ENCODE assay signal across 20 cellular contexts in the genomic region with DNA sequence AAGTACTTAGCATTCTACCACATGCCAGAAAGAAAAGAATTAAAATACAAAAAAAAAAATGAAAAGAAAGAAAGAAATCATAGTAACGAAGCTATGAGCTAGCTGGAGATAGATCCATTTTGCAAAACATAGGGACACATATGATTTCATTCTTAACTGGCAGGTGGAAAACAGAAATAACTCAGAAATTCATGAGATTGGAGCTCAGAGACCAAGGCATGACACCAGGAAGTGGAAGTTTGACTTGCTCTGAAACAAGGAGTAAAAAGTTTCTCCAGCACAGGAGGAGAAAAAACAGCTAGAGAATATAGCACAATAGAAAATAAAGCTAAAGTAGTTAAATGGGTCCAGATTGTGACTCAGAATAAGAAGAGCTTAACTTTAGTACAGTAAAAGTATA.
DNase-seq lines count a peak whose midpoint lies in the region; ATAC-seq, FAIRE-seq and TF ChIP-seq lines count a peak whose summit lies in the region.
"Had no signal": no experiment of that assay in that cellular context is flagged by ENCODE, and none has a peak within 500 bp of the region (broad histone marks: within the 10 kb centered on the region; RNA-seq: fewer than 3 reads in every experiment).

No MANE protein-coding gene starts in this region.

- H3K36me3 Mint-ChIP-seq in activated T-cell treated with anti-CD3 and anti-CD28 coated beads, Interleukin-2, amount 50 U/mL, for 24 hours (ENCODE audit: low read depth) = peaks cover 2% of the 10 kb centered on the region
- H3K36me3 Mint-ChIP-seq in stimulated activated naive B cell treated with anti-CD40 and anti-IgM and Interleukin-4, amounts not matched to agents 10 μg/mL and 1 μg/mL and 100 μg/mL, for 72 hours = peaks cover 10 to 16% of the 10 kb centered on the region in 2 donors

- H3K27me3 ChIP-seq in K562 (ENCODE audit: control insufficient read depth in 2 of 2, insufficient read depth in 2 of 2, low read length in 2 of 2) = no peaks in the 10 kb centered on the region
- H3K27me3 ChIP-seq: cardiac muscle cell had no signal

- H3K27ac Mint-ChIP-seq in activated T-cell treated with anti-CD3 and anti-CD28 coated beads, Interleukin-2, amount 50 U/mL, for 24 hours = peak overlapping the region; percentile 7
- H3K27ac Mint-ChIP-seq in stimulated activated naive B cell treated with anti-CD40 and anti-IgM and Interleukin-4, amounts not matched to agents 10 μg/mL and 1 μg/mL and 100 μg/mL, for 72 hours = peak overlapping the region; percentile 79

- intact Hi-C loops in K562 (cut with micrococcal nuclease) = no loop called here

- H3K9me3 Mint-ChIP-seq in activated T-cell treated with anti-CD3 and anti-CD28 coated beads, Interleukin-2, amount 50 U/mL, for 24 hours = peaks cover 6% of the 10 kb centered on the region
- peaks cover 8 to 11% of the 10 kb centered on the region in 2 donors for H3K9me3 Mint-ChIP-seq in stimulated activated naive B cell treated with anti-CD40 and anti-IgM and Interleukin-4, amounts not matched to agents 10 μg/mL and 1 μg/mL and 100 μg/mL, for 72 hours

- 60% methylated on average over 1 of the region's 1 CpG for WGBS in K562 (ENCODE audit: insufficient coverage, low coverage, missing lambda C conversion rate)

- H3K9me1 ChIP-seq in K562 (ENCODE audit: control insufficient read depth, insufficient read depth, low read length) = no peaks in the 10 kb centered on the region

- H3K36me3 ChIP-seq in K562 (ENCODE audit: control insufficient read depth, insufficient read depth, low read length) = no peaks in the 10 kb centered on the region; the same call in 2 of the 3 replicates
- H3K36me3 ChIP-seq: cardiac muscle cell had no signal

- peak; percentile 37 for FAIRE-seq in K562 (lab: Jason Lieb, UNC)
- FAIRE-seq: endothelial cell of umbilical vein had no signal

- no peak overlapping the region for H3K27ac ChIP-seq in K562 (ENCODE audit: extremely low read depth, low read depth, low read length)
- H3K27ac ChIP-seq: cardiac muscle cell, KMS-11 had no signal

- no TSS peak for BruUV-seq in K562 (replicated peaks; lab: Mats Ljungman, UMichigan)

- TF ChIP-seq RAD21 in K562 (CRISPR knock-in tag; conservative IDR thresholded peaks at IDR 0.05 in 1 of 2, IDR thresholded peaks at IDR 0.05 in 1 of 2) = no peak

- no peak overlapping the region for H3K4me2 ChIP-seq in K562 (ENCODE audit: insufficient read depth, low read length)
- H3K4me2 ChIP-seq: KMS-11 had no signal

- POLR2A ChIA-PET in K562 (lab: Yijun Ruan, JAX) = interaction anchor here (0.7 kb wide), 1 partner anchor 11 kb away, joined by 3 read pairs; no protein-coding TSS in a partner anchor

- DNase-seq in activated T-cell treated with anti-CD3 and anti-CD28 coated beads, Interleukin-2, amount 50 U/mL, for 24 hours = no peak
- no peak for DNase-seq in activated T-cell treated with anti-CD3 and anti-CD28 coated beads for 4 hours
- DNase-seq in OCI-M1 (lab: John Stamatoyannopoulos, UW) = peak; percentile 38
- no peak for DNase-seq in K562 (ENCODE audit: extremely low read depth in 1 of 4, low spot score in 3 of 4)
- DNase-seq in stimulated activated naive B cell treated with anti-CD40 and anti-IgM and Interleukin-4, amounts not matched to agents 10 μg/mL and 1 μg/mL and 100 μg/mL, for 72 hours = no peak
- no peak for DNase-seq in RKO (ENCODE audit: low spot score)
- DNase-seq: activated gamma-delta T cell; amygdala; C1 segment of cervical spinal cord; dermis blood vessel endothelial cell; hippocampal formation; islet precursor cell; naive thymus-derived CD4-positive, alpha-beta T cell; NCI-H1092 treated with DMSO at 0.1 percent for 48 hours; NCI-H510A had no signal

- no peaks in the 10 kb centered on the region for H3K27me3 Mint-ChIP-seq in activated T-cell treated with anti-CD3 and anti-CD28 coated beads, Interleukin-2, amount 50 U/mL, for 24 hours
- no peaks in the 10 kb centered on the region for H3K27me3 Mint-ChIP-seq in stimulated activated naive B cell treated with anti-CD40 and anti-IgM and Interleukin-4, amounts not matched to agents 10 μg/mL and 1 μg/mL and 100 μg/mL, for 72 hours
- H3K27me3 Mint-ChIP-seq: naive thymus-derived CD4-positive, alpha-beta T cell had no signal

- ATAC-seq in K562 (no peak), GM21576 (IDR thresholded peaks at IDR 0.05; ENCODE audit: unreplicated experiment) (no peak), HG03442 (IDR thresholded peaks at IDR 0.05; ENCODE audit: unreplicated experiment) (no peak)
- ATAC-seq in stimulated activated naive B cell treated with anti-CD40 and anti-IgM and Interleukin-4, amounts not matched to agents 10 μg/mL and 1 μg/mL and 100 μg/mL, for 72 hours (replicated peaks) = no peak
- ATAC-seq: naive thymus-derived CD4-positive, alpha-beta T cell had no signal

- TF ChIP-seq EP300 in K562 (IDR thresholded peaks at IDR 0.05; ENCODE audit: low read length) = no peak

- no peak overlapping the region for H3K9ac ChIP-seq in K562 (ENCODE audit: insufficient read depth in 1 of 2, low read depth in 2 of 2, low read length in 2 of 2)
- H3K9ac ChIP-seq: KMS-11 had no signal

- H4K20me1 ChIP-seq in K562 (replicated peaks; ENCODE audit: control insufficient read depth, insufficient read depth, low read length) = no peaks in the 10 kb centered on the region

- no peaks in the 10 kb centered on the region for H3K79me2 ChIP-seq in K562 (ENCODE audit: control insufficient read depth, insufficient read depth, low read length)

- no peaks in the 10 kb centered on the region for H3K9me3 ChIP-seq in K562 (replicated peaks; ENCODE audit: control insufficient read depth, insufficient read depth, low read depth, low read length)

- H3K4me3 Mint-ChIP-seq in activated T-cell treated with anti-CD3 and anti-CD28 coated beads, Interleukin-2, amount 50 U/mL, for 24 hours = no peak overlapping the region
- peak overlapping the region in 1 of 2 donors; percentile 31 for H3K4me3 Mint-ChIP-seq in stimulated activated naive B cell treated with anti-CD40 and anti-IgM and Interleukin-4, amounts not matched to agents 10 μg/mL and 1 μg/mL and 100 μg/mL, for 72 hours
- H3K4me3 Mint-ChIP-seq: naive thymus-derived CD4-positive, alpha-beta T cell had no signal

- in situ Hi-C loops in K562 (cut with MboI) = no loop called here

- TF ChIP-seq CTCF in K562 (IDR thresholded peaks at IDR 0.05 in 2 of 3, conservative IDR thresholded peaks at IDR 0.05 in 1 of 3; ENCODE audit: insufficient read depth in 2 of 3, low read depth in 1 of 3, low read length in 3 of 3) = no peak

- peaks cover 48% of the 10 kb centered on the region for H3K4me1 Mint-ChIP-seq in activated T-cell treated with anti-CD3 and anti-CD28 coated beads, Interleukin-2, amount 50 U/mL, for 24 hours (ENCODE audit: low read depth)
- H3K4me1 Mint-ChIP-seq in stimulated activated naive B cell treated with anti-CD40 and anti-IgM and Interleukin-4, amounts not matched to agents 10 μg/mL and 1 μg/mL and 100 μg/mL, for 72 hours = peaks cover 38 to 62% of the 10 kb centered on the region in 2 donors

- CTCF ChIA-PET in K562 (lab: Yijun Ruan, JAX; ENCODE audit: low intra/inter-chr PET ratio) = no interaction called here

- H3K4me3 ChIP-seq in K562 = no peak overlapping the region
- H3K4me3 ChIP-seq: cardiac muscle cell had no signal

- TF ChIP-seq POLR2A in K562 (conservative IDR thresholded peaks at IDR 0.05) = no peak

- peaks cover 0 to 6% of the 10 kb centered on the region in 2 experiments; a peak in 1 of 5 replicates for H3K4me1 ChIP-seq in K562 (replicated peaks in 1 of 2; ENCODE audit: control insufficient read depth in 2 of 2, insufficient read depth in 2 of 2, low read length in 2 of 2)

- peak overlapping the region; percentile 62; the same call in 1 of the 2 replicates for H2AFZ ChIP-seq in K562 (ENCODE audit: low read depth, low read length)

TF ChIP-seq in K562, 482 proteins besides CTCF, POLR2A, EP300 and RAD21 (continues in another document):
- no peak for TF ChIP-seq DNMT1 (IDR thresholded peaks at IDR 0.05)
- TF ChIP-seq CHD2 (IDR thresholded peaks at IDR 0.05; ENCODE audit: low read depth, low read length) = no peak
- no peak for TF ChIP-seq MYBL2 (IDR thresholded peaks at IDR 0.05; ENCODE audit: low read depth)
- TF ChIP-seq MYBL2 (CRISPR knock-in tag; IDR thresholded peaks at IDR 0.05; ENCODE audit: borderline replicate concordance) = no peak
- no peak for TF ChIP-seq TCFL5 (CRISPR knock-in tag; conservative IDR thresholded peaks at IDR 0.05)
- TF ChIP-seq, protein P1, sequence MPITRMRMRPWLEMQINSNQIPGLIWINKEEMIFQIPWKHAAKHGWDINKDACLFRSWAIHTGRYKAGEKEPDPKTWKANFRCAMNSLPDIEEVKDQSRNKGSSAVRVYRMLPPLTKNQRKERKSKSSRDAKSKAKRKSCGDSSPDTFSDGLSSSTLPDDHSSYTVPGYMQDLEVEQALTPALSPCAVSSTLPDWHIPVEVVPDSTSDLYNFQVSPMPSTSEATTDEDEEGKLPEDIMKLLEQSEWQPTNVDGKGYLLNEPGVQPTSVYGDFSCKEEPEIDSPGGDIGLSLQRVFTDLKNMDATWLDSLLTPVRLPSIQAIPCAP (CRISPR knock-in tag; IDR thresholded peaks at IDR 0.05; ENCODE audit: borderline replicate concordance) = no peak
- TF ChIP-seq E2F3 (CRISPR knock-in tag; IDR thresholded peaks at IDR 0.05) = no peak
- TF ChIP-seq TEAD2 (tag; IDR thresholded peaks at IDR 0.05) = no peak
- no peak for TF ChIP-seq NBN (IDR thresholded peaks at IDR 0.05; ENCODE audit: low read depth)
- no peak for TF ChIP-seq ASH1L (IDR thresholded peaks at IDR 0.05; ENCODE audit: borderline replicate concordance, low read depth, partially characterized antibody)
- no peak for TF ChIP-seq YBX1 (IDR thresholded peaks at IDR 0.05)
- no peak for TF ChIP-seq RBM25 (IDR thresholded peaks at IDR 0.05; ENCODE audit: low read depth, low read length, severe bottlenecking)
- no peak for TF ChIP-seq ESRRB (CRISPR knock-in tag; IDR thresholded peaks at IDR 0.05; ENCODE audit: borderline replicate concordance)
- TF ChIP-seq, protein P2, sequence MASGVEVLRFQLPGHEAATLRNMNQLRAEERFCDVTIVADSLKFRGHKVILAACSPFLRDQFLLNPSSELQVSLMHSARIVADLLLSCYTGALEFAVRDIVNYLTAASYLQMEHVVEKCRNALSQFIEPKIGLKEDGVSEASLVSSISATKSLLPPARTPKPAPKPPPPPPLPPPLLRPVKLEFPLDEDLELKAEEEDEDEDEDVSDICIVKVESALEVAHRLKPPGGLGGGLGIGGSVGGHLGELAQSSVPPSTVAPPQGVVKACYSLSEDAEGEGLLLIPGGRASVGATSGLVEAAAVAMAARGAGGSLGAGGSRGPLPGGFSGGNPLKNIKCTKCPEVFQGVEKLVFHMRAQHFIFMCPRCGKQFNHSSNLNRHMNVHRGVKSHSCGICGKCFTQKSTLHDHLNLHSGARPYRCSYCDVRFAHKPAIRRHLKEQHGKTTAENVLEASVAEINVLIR (CRISPR knock-in tag; IDR thresholded peaks at IDR 0.05) = no peak
- no peak for TF ChIP-seq PTRF (tag; IDR thresholded peaks at IDR 0.05)
